ENCODE assay signal across 8 cellular contexts in genomic region chr17:45135192-45135977, GRCh38. TPM values are rescaled to one million over a fixed set of nuclear protein-coding genes. Genes with fewer than 3 reads are reported as not detected.
DNase-seq lines count a peak whose midpoint lies in the region; ATAC-seq and TF ChIP-seq lines count a peak whose summit lies in the region.

Gene ACBD4 (plus strand): TSS chr17:45135687. CDS start chr17:45136145, 458 bp downstream.

- intact Hi-C loops in Panc1 (cut with micrococcal nuclease; ENCODE audit: unreplicated experiment): loop anchor here (1.0 kb wide), 1 partner anchor 63 kb away; no protein-coding TSS in a partner anchor

- H3K27ac ChIP-seq in Panc1 (ENCODE audit: low read length) (peak within 1 kb of the TSS; percentile 80), muscle layer of duodenum (ENCODE audit: low read length) (peak within 1 kb of the TSS; percentile 50)

- H3K4me3 ChIP-seq in Panc1 (ENCODE audit: low read depth in 2 of 2, low read length in 2 of 2) (peak within 1 kb of the TSS; percentile 59 to 67), muscle layer of duodenum (ENCODE audit: low read depth in 1 of 2, low read length in 2 of 2) (peak within 1 kb of the TSS; percentile 70 to 88)

- ATAC-seq in GM21717 (IDR thresholded peaks at IDR 0.05; ENCODE audit: unreplicated experiment) (peak; percentile 76), Panc1 (peak; percentile 76), esophagus mucosa (peak; percentile 82)

- POLR2A ChIA-PET in Panc1 (lab: Charles Lee): interaction anchor here (0.6 to 1.2 kb wide), 2 partner anchors 13 to 23 kb away, joined by 3 to 5 read pairs; partner anchors contain the start of gene HEXIM1

- peak; percentile 99 for TF ChIP-seq CTCF in Panc1 (IDR thresholded peaks at IDR 0.05)

- H3K4me1 ChIP-seq in Panc1 (ENCODE audit: control insufficient read depth, insufficient read depth, low read length): peaks cover 14% of the 10 kb centered on the region; the same call in 1 of the 2 replicates
- peaks cover 6 to 29% of the 10 kb centered on the region in 2 donors for H3K4me1 ChIP-seq in muscle layer of duodenum (ENCODE audit: control insufficient read depth in 1 of 2, insufficient read depth in 2 of 2, low read length in 2 of 2)

- H3K9me3 ChIP-seq in Panc1 (ENCODE audit: control insufficient read depth, insufficient read depth, low read depth, low read length) (no peaks in the 10 kb centered on the region), muscle layer of duodenum (ENCODE audit: control insufficient read depth in 1 of 2, low read length in 2 of 2) (no peaks in the 10 kb centered on the region)

- H3K36me3 ChIP-seq in Panc1 (ENCODE audit: control insufficient read depth, insufficient read depth, low read length): no peaks in the 10 kb centered on the region; the same call in 1 of the 2 replicates
- H3K36me3 ChIP-seq in muscle layer of duodenum (ENCODE audit: control insufficient read depth in 1 of 2, insufficient read depth in 2 of 2, low read length in 2 of 2): peaks cover 3 to 6% of the 10 kb centered on the region in 2 donors

- no peaks in the 10 kb centered on the region for H3K27me3 ChIP-seq in Panc1 (ENCODE audit: control insufficient read depth, insufficient read depth, low read length)
- H3K27me3 ChIP-seq in muscle layer of duodenum (ENCODE audit: low read depth, low read length): no peaks in the 10 kb centered on the region

- CTCF ChIA-PET in Panc1 (lab: Charles Lee): interaction anchor here (0.6 to 2.9 kb wide), 17 partner anchors 10 to 226 kb away, joined by 3 to 58 read pairs (median 5); partner anchors contain the start of gene HEXIM1

- in situ Hi-C loops in Panc1 (cut with HindIII; ENCODE audit: low pct_unique_long_range_greater_than_20kb, low sequenced_read_pairs): no loop called here

- BruUV-seq in Panc1 (replicated peaks; lab: Mats Ljungman, UMichigan): no TSS peak

- DNase-seq in DMS79 treated with DMSO at 0.1 percent for 48 hours (lab: John Stamatoyannopoulos, UW) (peak; percentile 94), KG1 (lab: John Stamatoyannopoulos, UW) (peak; percentile 98), Panc1 (ENCODE audit: low read depth, low spot score) (peak; percentile 83)
- peak; percentile 99 for DNase-seq in activated T-cell treated with anti-CD3 and anti-CD28 coated beads, Interleukin-2, amount 50 U/mL, for 48 hours
- DNase-seq in stimulated activated CD8-positive, alpha-beta memory T cell treated with anti-CD3 and anti-CD28 coated beads, Interleukin-7, amount 100 ng/mL, for 4 hours (ENCODE audit: low read depth in 2 of 2): peak; percentile 90 to 92

RNA-seq across cellular contexts. Expression of gene ACBD4, which starts in this region (rescaled TPM):
- total RNA-seq in Panc1 (2021; ENCODE audit: unreplicated experiment) (7.7 TPM), esophagus mucosa (3.5 TPM)
- 10.3 TPM for polyA plus RNA-seq in Panc1 (2012; ENCODE audit: insufficient read length)

Comparison
In these comparisons a context has a peak if more than half of its experiments do, and no peak if none do; other contexts are left out.
1. Peak in every context shown above with its lines: DNase-seq, ATAC-seq, H3K4me3 ChIP-seq and H3K27ac ChIP-seq.